ENCODE assay signal across 18 cellular contexts in genomic region chr14:106547735-106548550, GRCh38.
"Had no signal": no experiment of that assay in that cellular context is flagged by ENCODE, and none has a peak within 500 bp of the region (broad histone marks: within the 10 kb centered on the region; RNA-seq: fewer than 3 reads in every experiment).

No MANE protein-coding gene starts in this region.

- FAIRE-seq: endometrium, TTC549 had no signal

- H3K4me3 Mint-ChIP-seq: activated B cell treated with CpG ODN at 0.5 μM for 24 hours, mesothelial cell of epicardium, nephron progenitor cell had no signal

- H3K9me3 ChIP-seq: ascending aorta, breast epithelium, upper lobe of right lung had no signal

- H3K4me1 Mint-ChIP-seq: mesothelial cell of epicardium, nephron progenitor cell had no signal

- H3K4me1 ChIP-seq: ascending aorta, breast epithelium, upper lobe of right lung had no signal

- H3K4me3 ChIP-seq: ascending aorta, breast epithelium, coronary artery, lung, upper lobe of right lung had no signal

- ATAC-seq: upper lobe of right lung had no signal

- H3K36me3 ChIP-seq: ascending aorta, breast epithelium, upper lobe of right lung had no signal

- H3K27me3 ChIP-seq: ascending aorta, upper lobe of right lung had no signal

- H3K9me3 Mint-ChIP-seq: activated B cell treated with CpG ODN at 0.5 μM for 24 hours had no signal

- H3K27ac ChIP-seq: ascending aorta, breast epithelium, coronary artery, upper lobe of right lung had no signal

- H3K27ac Mint-ChIP-seq: activated B cell treated with CpG ODN at 0.5 μM for 24 hours, mesothelial cell of epicardium, nephron progenitor cell had no signal

- DNase-seq: activated B cell treated with CpG ODN at 0.5 μM for 24 hours; activated CD4-positive, alpha-beta T cell treated with anti-CD3 and anti-CD28 coated beads, Interleukin-2, amount 50 U/mL, for 1 hour; erythroblast; foreskin melanocyte; glutamatergic neuron; hypothalamus; islet precursor cell; nephron progenitor cell; nucleus accumbens; stimulated activated naive CD4-positive, alpha-beta T cell; upper lobe of right lung had no signal
